ENCODE assay signal across 9 cellular contexts in genomic region chr12:108337235-108338223, GRCh38. TPM values are rescaled to one million over a fixed set of nuclear protein-coding genes. Genes with fewer than 3 reads are reported as not detected.
DNase-seq lines count a peak whose midpoint lies in the region; ATAC-seq, FAIRE-seq and TF ChIP-seq lines count a peak whose summit lies in the region.
"Had no signal": no experiment of that assay in that cellular context is flagged by ENCODE, and none has a peak within 500 bp of the region (broad histone marks: within the 10 kb centered on the region; RNA-seq: fewer than 3 reads in every experiment).

No MANE protein-coding gene starts in this region.

- in situ Hi-C loops in IMR-90 (cut with MboI; ENCODE audit: low sequenced_read_pairs) (no loop called here), K562 (cut with MboI) (no loop called here)

- TF ChIP-seq RAD21 in IMR-90 (IDR thresholded peaks at IDR 0.05; ENCODE audit: low read length) (no peak), K562 (CRISPR knock-in tag; conservative IDR thresholded peaks at IDR 0.05 in 1 of 2, IDR thresholded peaks at IDR 0.05 in 1 of 2) (peak; percentile 16 to 56; a peak in 3 of 4 replicates)

- H4K20me1 ChIP-seq in IMR-90 (ENCODE audit: insufficient read depth, low read length) (no peaks in the 10 kb centered on the region), K562 (replicated peaks; ENCODE audit: control insufficient read depth, insufficient read depth, low read length) (no peaks in the 10 kb centered on the region)

- H3K36me3 ChIP-seq in IMR-90 (ENCODE audit: control insufficient read depth, insufficient read depth, low read length) = no peaks in the 10 kb centered on the region
- H3K36me3 ChIP-seq in K562 (ENCODE audit: control insufficient read depth, insufficient read depth, low read length) = no peaks in the 10 kb centered on the region
- H3K36me3 ChIP-seq in kidney (ENCODE audit: control insufficient read depth in 1 of 2, insufficient read depth in 2 of 2, low read length in 2 of 2) = no peaks in the 10 kb centered on the region
- H3K36me3 ChIP-seq in aorta (ENCODE audit: control insufficient read depth in 1 of 2, insufficient read depth in 2 of 2, low read length in 1 of 2) = no peaks in the 10 kb centered on the region
- H3K36me3 ChIP-seq: BLaER1 had no signal

- no peak overlapping the region for H4K91ac ChIP-seq in IMR-90 (ENCODE audit: insufficient read depth, low read depth, low read length)

- H3K27ac ChIP-seq in IMR-90 (ENCODE audit: insufficient read depth, low read length) (no peak overlapping the region), K562 (ENCODE audit: extremely low read depth, low read depth, low read length) (peak overlapping the region; percentile 69), kidney (ENCODE audit: low read depth in 2 of 2, low read length in 2 of 2) (peak overlapping the region in 1 of 2 donors; percentile 13), aorta (ENCODE audit: low read depth in 1 of 2, low read length in 2 of 2) (peak overlapping the region; percentile 22 to 55)
- H3K27ac ChIP-seq: BLaER1 had no signal

- no peaks in the 10 kb centered on the region for H3K9me3 Mint-ChIP-seq in activated T-helper 17 cell treated with anti-CD3 and anti-CD28 coated beads, Interleukin-2, amount 50 U/mL, for 72 hours

- H3K27ac Mint-ChIP-seq in activated T-helper 17 cell treated with anti-CD3 and anti-CD28 coated beads, Interleukin-2, amount 50 U/mL, for 72 hours = no peak overlapping the region

- peak; percentile 30; the same call in 1 of the 2 replicates for TF ChIP-seq CTCF in IMR-90 (conservative IDR thresholded peaks at IDR 0.05; ENCODE audit: low read depth, low read length)
- TF ChIP-seq CTCF in K562 (IDR thresholded peaks at IDR 0.05 in 2 of 3, conservative IDR thresholded peaks at IDR 0.05 in 1 of 3; ENCODE audit: insufficient read depth in 2 of 3, low read depth in 1 of 3, low read length in 3 of 3) = peak; percentile 68 to 88 (median 82)
- peak; percentile 29 for TF ChIP-seq CTCF in kidney (IDR thresholded peaks at IDR 0.05; ENCODE audit: borderline replicate concordance, extremely low read depth, insufficient read depth)

- H3K9me3 ChIP-seq in IMR-90 (ENCODE audit: control insufficient read depth, insufficient read depth, low read length) = no peaks in the 10 kb centered on the region
- H3K9me3 ChIP-seq in K562 (replicated peaks; ENCODE audit: control insufficient read depth, insufficient read depth, low read depth, low read length) = no peaks in the 10 kb centered on the region
- H3K9me3 ChIP-seq in kidney (ENCODE audit: control insufficient read depth in 1 of 2, low read length in 2 of 2) = no peaks in the 10 kb centered on the region
- H3K9me3 ChIP-seq in aorta (ENCODE audit: control insufficient read depth, low read length) = no peaks in the 10 kb centered on the region
- H3K9me3 ChIP-seq: BLaER1 had no signal

- BruUV-seq in IMR-90 (replicated peaks; lab: Mats Ljungman, UMichigan) (no TSS peak), K562 (replicated peaks; lab: Mats Ljungman, UMichigan) (no TSS peak)

- peak; percentile 90; the same call in 1 of the 2 replicates for TF ChIP-seq EP300 in K562 (IDR thresholded peaks at IDR 0.05; ENCODE audit: low read length)

- dilution Hi-C loops in IMR-90 (cut with HindIII; ENCODE audit: low sequenced_read_pairs, unreplicated experiment) = no loop called here

- no peak overlapping the region for H2AK9ac ChIP-seq in IMR-90 (replicated peaks; ENCODE audit: low read depth, low read length, poor library complexity)

- FAIRE-seq in K562 (lab: Jason Lieb, UNC) (peak; percentile 100), kidney (lab: Jason Lieb, UNC) (no peak)

- 52% methylated on average over 3 of the region's 9 CpGs; no CpG with 5 or more reads in 1 of the 2 experiments for WGBS in IMR-90 (ENCODE audit: extremely low coverage in 2 of 2, insufficient read length in 1 of 2), 2 experiments
- 10% methylated on average over 9 of the region's 9 CpGs for WGBS in K562 (ENCODE audit: insufficient coverage, low coverage, missing lambda C conversion rate)
- 11 to 12% methylated on average over 9 of the region's 9 CpGs for WGBS in aorta, 2 donors

- H3K14ac ChIP-seq in IMR-90 (replicated peaks; ENCODE audit: low read depth, low read length) = no peak overlapping the region

- no peak overlapping the region for H3K56ac ChIP-seq in IMR-90 (ENCODE audit: extremely low read depth, insufficient read depth, low read length)

- H3K9ac ChIP-seq in IMR-90 (ENCODE audit: low read depth, low read length) = no peak overlapping the region
- peak overlapping the region; percentile 27 to 29; a peak in 2 of 4 replicates for H3K9ac ChIP-seq in K562 (ENCODE audit: insufficient read depth in 1 of 2, low read depth in 2 of 2, low read length in 2 of 2)
- H3K9ac ChIP-seq in kidney (ENCODE audit: low read length in 2 of 2) = peak overlapping the region; percentile 4 to 17
- H3K9ac ChIP-seq: BLaER1 had no signal

- no peak overlapping the region for H2AK5ac ChIP-seq in IMR-90 (ENCODE audit: low read depth, low read length)

- no peak overlapping the region for H4K5ac ChIP-seq in IMR-90 (ENCODE audit: low read depth, low read length)

- no peak overlapping the region for H3K23ac ChIP-seq in IMR-90 (ENCODE audit: low read depth, low read length)

- H3K9me1 ChIP-seq in IMR-90 (ENCODE audit: insufficient read depth, low read length) (no peaks in the 10 kb centered on the region), K562 (ENCODE audit: control insufficient read depth, insufficient read depth, low read length) (no peaks in the 10 kb centered on the region)

- H3K4me1 Mint-ChIP-seq in activated T-helper 17 cell treated with anti-CD3 and anti-CD28 coated beads, Interleukin-2, amount 50 U/mL, for 72 hours = no peaks in the 10 kb centered on the region

- H3K18ac ChIP-seq in IMR-90 (ENCODE audit: low read depth, low read length) = no peak overlapping the region

- H2BK120ac ChIP-seq in IMR-90 (ENCODE audit: low read depth, low read length) = no peak overlapping the region

- no peak overlapping the region for H2BK20ac ChIP-seq in IMR-90 (ENCODE audit: low read depth, low read length)

- intact Hi-C loops in IMR-90 (cut with micrococcal nuclease) = no loop called here
- intact Hi-C loops in K562 (cut with micrococcal nuclease) = loop anchor here (1.0 to 10.0 kb wide), 2 partner anchors 24 to 117 kb away; no protein-coding TSS in a partner anchor
- intact Hi-C loops in kidney (cut with DNase I) = no loop called here
- intact Hi-C loops in aorta (cut with DNase I) = loop anchor here in 1 of 2 donors (10.0 kb wide), 1 partner anchor 757 kb away; the partner anchor contains the start of genes ALKBH2 and UNG

- no peak overlapping the region for H3K4me3 Mint-ChIP-seq in activated T-helper 17 cell treated with anti-CD3 and anti-CD28 coated beads, Interleukin-2, amount 50 U/mL, for 72 hours

- no peak overlapping the region for H3K4me2 ChIP-seq in IMR-90 (ENCODE audit: low read depth, low read length)
- peak overlapping the region; percentile 56 for H3K4me2 ChIP-seq in K562 (ENCODE audit: insufficient read depth, low read length)
- H3K4me2 ChIP-seq: BLaER1 had no signal

- DNase-seq in NCI-H1092 (lab: John Stamatoyannopoulos, UW) (peak; percentile 1), NCI-H1092 treated with DMSO at 0.1 percent for 48 hours (lab: John Stamatoyannopoulos, UW) (no peak), IMR-90 (peak; percentile 8), K562 (ENCODE audit: extremely low read depth in 1 of 4, low spot score in 3 of 4) (peak; percentile 88 to 96 (median 92)), kidney (no peak), aorta (peak; percentile 55 to 58), NCI-H774 (lab: John Stamatoyannopoulos, UW) (no peak)

- H3K79me1 ChIP-seq in IMR-90 (ENCODE audit: low read depth in 1 of 2, low read length in 2 of 2) = no peaks in the 10 kb centered on the region

- POLR2A ChIA-PET in IMR-90 (lab: Charles Lee; ENCODE audit: unreplicated experiment) = no interaction called here
- POLR2A ChIA-PET in K562 (lab: Yijun Ruan, JAX) = interaction anchor here (0.7 kb wide), 1 partner anchor 215 kb away, joined by 4 read pairs; no protein-coding TSS in a partner anchor

- TF ChIP-seq POLR2A in IMR-90 (IDR thresholded peaks at IDR 0.05; ENCODE audit: low read depth, low read length) = no peak
- peak; percentile 55; the same call in 1 of the 2 replicates for TF ChIP-seq POLR2A in K562 (conservative IDR thresholded peaks at IDR 0.05)

- H3K79me2 ChIP-seq in K562 (ENCODE audit: control insufficient read depth, insufficient read depth, low read length) = no peaks in the 10 kb centered on the region

- peaks cover 28% of the 10 kb centered on the region for H3K27me3 Mint-ChIP-seq in activated T-helper 17 cell treated with anti-CD3 and anti-CD28 coated beads, Interleukin-2, amount 50 U/mL, for 72 hours

- H3K4me1 ChIP-seq in IMR-90 (ENCODE audit: control insufficient read depth, insufficient read depth, low read length) (no peaks in the 10 kb centered on the region), K562 (replicated peaks in 1 of 2; ENCODE audit: control insufficient read depth in 2 of 2, insufficient read depth in 2 of 2, low read length in 2 of 2) (peaks cover 29 to 38% of the 10 kb centered on the region in 2 experiments; a peak in 4 of 5 replicates), kidney (ENCODE audit: control insufficient read depth in 1 of 2, insufficient read depth in 1 of 2, low read depth in 1 of 2, low read length in 2 of 2) (peaks cover 0 to 9% of the 10 kb centered on the region in 2 donors), aorta (ENCODE audit: control insufficient read depth in 1 of 2, insufficient read depth in 2 of 2, low read length in 2 of 2) (peaks cover 2 to 4% of the 10 kb centered on the region in 2 donors)

- no peaks in the 10 kb centered on the region for H3K36me3 Mint-ChIP-seq in activated T-helper 17 cell treated with anti-CD3 and anti-CD28 coated beads, Interleukin-2, amount 50 U/mL, for 72 hours (ENCODE audit: low read depth)

- no peak overlapping the region for H4K8ac ChIP-seq in IMR-90 (ENCODE audit: low read depth in 2 of 2, low read length in 2 of 2)

- H3K27me3 ChIP-seq in IMR-90 (ENCODE audit: control insufficient read depth, insufficient read depth, low read length) = peaks cover 9% of the 10 kb centered on the region; the same call in 1 of the 2 replicates
- no peaks in the 10 kb centered on the region for H3K27me3 ChIP-seq in K562 (ENCODE audit: control insufficient read depth in 2 of 2, insufficient read depth in 2 of 2, low read length in 2 of 2)
- H3K27me3 ChIP-seq in aorta (ENCODE audit: control insufficient read depth in 1 of 2, insufficient read depth in 2 of 2, low read length in 1 of 2) = no peaks in the 10 kb centered on the region

- CTCF ChIA-PET in IMR-90 (lab: Yijun Ruan, JAX) (no interaction called here), K562 (lab: Yijun Ruan, JAX; ENCODE audit: low intra/inter-chr PET ratio) (interaction anchor here (1.0 kb wide), 1 partner anchor 1048 kb away, joined by 3 read pairs; no protein-coding TSS in a partner anchor)

- H2AFZ ChIP-seq in IMR-90 (replicated peaks; ENCODE audit: low read length, poor library complexity) (no peak overlapping the region), K562 (ENCODE audit: low read depth, low read length) (peak overlapping the region; percentile 59)

- ATAC-seq in IMR-90 (ENCODE audit: low read depth) = 0 out of 2 replicates have a peak, but pooled peaks have one; percentile 29
- peak; percentile 96 for ATAC-seq in K562
- ATAC-seq in aorta (ENCODE audit: low FRiP score) = no peak
- no peak for ATAC-seq in activated T-helper 17 cell treated with anti-CD3 and anti-CD28 coated beads, Interleukin-2, amount 50 U/mL, for 72 hours (replicated peaks)

- H2BK15ac ChIP-seq in IMR-90 (ENCODE audit: low read depth, low read length) = no peak overlapping the region

- no peak overlapping the region for H3K4ac ChIP-seq in IMR-90 (ENCODE audit: low read depth, low read length)

- no peak overlapping the region for H3K4me3 ChIP-seq in IMR-90 (ENCODE audit: insufficient read depth, low read depth, low read length)
- no peak overlapping the region for H3K4me3 ChIP-seq in K562
- H3K4me3 ChIP-seq in kidney (ENCODE audit: low read length in 2 of 2) = peak overlapping the region; percentile 32 to 53
- peak overlapping the region; percentile 32 to 50 for H3K4me3 ChIP-seq in aorta (ENCODE audit: low read length in 2 of 2)
- H3K4me3 ChIP-seq: BLaER1 had no signal

- no peak overlapping the region for H2BK5ac ChIP-seq in IMR-90 (ENCODE audit: low read depth, low read length, poor library complexity, severe bottlenecking)

RNA-seq across cellular contexts. Expression of gene CMKLR1, which starts 1.6 kb away (rescaled TPM):
- total RNA-seq in IMR-90 (2012; rRNA removed) (not detected in 2 replicates), K562 (2014; rRNA removed) (0.16 and 0.32 TPM in 2 replicates), K562 (2014; rRNA removed; fragmentation: Illumina TruSeq; extraction: Trizol) (0.11 and 0.29 TPM in 2 replicates), K562 (2015; rRNA removed; fragmentation: Illumina TruSeq; extraction: Trizol) (0.15 and 0.33 TPM in 2 replicates), K562 (2021) (0.20 and 0.29 TPM in 2 replicates), kidney (25.7 TPM), aorta (10 to 100 TPM; 41.9 to 55.4 TPM)
- polyA plus RNA-seq in IMR-90 (2012; rRNA removed) (not detected in 2 replicates), K562 (2011; rRNA removed) (0.30 and 1.4 TPM in 2 replicates), K562 (2014; fragmentation: Illumina TruSeq; extraction: Trizol) (0.33 and 0.67 TPM in 2 replicates), K562 (2014; fragmentation: Nextera tagmentation; extraction: Ambion mirVana) (under 1 TPM; 0.11 to 0.13 TPM), K562 (2014; rRNA removed) (0.12 and 0.36 TPM in 2 replicates), kidney (ENCODE audit: insufficient read depth, low read depth, low replicate concordance) (6.1 TPM), aorta (10 to 100 TPM in 1 of 2 donors, 1 to 10 TPM in 1; 9.1 to 11.6 TPM)
- not detected in 2 replicates for polyA plus RNA-seq in IMR-90 (2012; cell fraction: cytosol; rRNA removed)
- polyA plus RNA-seq in IMR-90 (2012; cell fraction: nucleus; rRNA removed; ENCODE audit: low replicate concordance) = not detected in 2 replicates
- total RNA-seq in K562 (2011; cell fraction: chromatin; rRNA removed; ENCODE audit: low replicate concordance) = 3.0 and 7.0 TPM in 2 replicates
- 3.2 and 3.4 TPM in 2 replicates for total RNA-seq in K562 (2011; cell fraction: nucleolus; rRNA removed)
- 3.7 and 4.0 TPM in 2 replicates for total RNA-seq in K562 (2011; cell fraction: nucleoplasm; rRNA removed)
- 0.28 and 1.0 TPM in 2 replicates for polyA plus RNA-seq in K562 (2011; cell fraction: cytosol; rRNA removed)
- 0.41 and 1.3 TPM in 2 replicates for polyA plus RNA-seq in K562 (2011; cell fraction: nucleus; rRNA removed)
- polyA plus RNA-seq in K562 (2012) = 0.11 and 0.25 TPM in 2 replicates
- polyA minus RNA-seq in K562 (2011; rRNA and poly(A)+ RNA removed) = 0.42 and 2.6 TPM in 2 replicates
- polyA minus RNA-seq in K562 (2011; cell fraction: cytosol; rRNA and poly(A)+ RNA removed) = 1.2 TPM in 1 of 2 replicates, not detected in the other
- 0.22 and 1.1 TPM in 2 replicates for polyA minus RNA-seq in K562 (2011; cell fraction: nucleus; rRNA and poly(A)+ RNA removed)
- not detected for total RNA-seq in activated T-helper 17 cell treated with anti-CD3 and anti-CD28 coated beads, Interleukin-2, amount 50 U/mL, for 72 hours

Comparison
In these comparisons a context has a peak if more than half of its experiments do, and no peak if none do; other contexts are left out.
1. DNase-seq: peak in NCI-H1092 (single experiment), IMR-90 (single experiment), K562 (4 of 4) and aorta (2 of 2); none in NCI-H1092 treated with DMSO at 0.1 percent for 48 hours (single experiment), kidney (single experiment) and NCI-H774 (single experiment).
2. ATAC-seq: peak in IMR-90 (single experiment) and K562 (single experiment); none in aorta (single experiment) and activated T-helper 17 cell treated with anti-CD3 and anti-CD28 coated beads, Interleukin-2, amount 50 U/mL, for 72 hours (single experiment).
3. H3K4me3 ChIP-seq: peak in kidney (2 of 2) and aorta (2 of 2); none in IMR-90 (single experiment) and K562 (single experiment).
4. CTCF ChIP-seq: peak in every context shown above with its lines; median percentile 82 in K562; 30 in IMR-90; 29 in kidney.